Comparison of ENCODE assay signal across 9 cellular contexts in genomic region chr11:84289381-84289906, GRCh38.
DNase-seq lines count a peak whose midpoint lies in the region; ATAC-seq and TF ChIP-seq lines count a peak whose summit lies in the region.
"Had no signal": no experiment of that assay in that cellular context is flagged by ENCODE, and none has a peak within 500 bp of the region (broad histone marks: within the 10 kb centered on the region; RNA-seq: fewer than 3 reads in every experiment).

No MANE protein-coding gene starts in this region.

- no peak for TF ChIP-seq EP300 in tibial nerve (IDR thresholded peaks at IDR 0.05)

- BruUV-seq in MCF 10A (replicated peaks; lab: Mats Ljungman, UMichigan) = no TSS peak

- no peak overlapping the region for H3K4me3 ChIP-seq in tibial nerve

- POLR2A ChIA-PET in T-cell (lab: Charles Lee) (no interaction called here), MCF 10A (lab: Yijun Ruan, JAX) (no interaction called here)

- CTCF ChIA-PET in T-cell (lab: Charles Lee) = no interaction called here
- CTCF ChIA-PET in MCF 10A (lab: Yijun Ruan, JAX) = no interaction called here

- no peaks in the 10 kb centered on the region for H3K9me3 ChIP-seq in tibial nerve

- in situ Hi-C loops in GM13977 (cut with MboI; ENCODE audit: low pct_unique_long_range_greater_than_20kb, low sequenced_read_pairs, unreplicated experiment) = no loop called here

- no peaks in the 10 kb centered on the region for H3K27me3 ChIP-seq in tibial nerve

- peaks cover 12 to 14% (median 14%) of the 10 kb centered on the region in 3 donors for H3K9me3 Mint-ChIP-seq in T-cell
- peaks cover 16% of the 10 kb centered on the region for H3K9me3 Mint-ChIP-seq in MCF 10A (ENCODE audit: unreplicated experiment)

- no peak for TF ChIP-seq POLR2A in tibial nerve (IDR thresholded peaks at IDR 0.05)

- H3K4me3 Mint-ChIP-seq in T-cell (no peak overlapping the region), MCF 10A (ENCODE audit: unreplicated experiment) (no peak overlapping the region)
- H3K4me3 Mint-ChIP-seq: activated naive CD8-positive, alpha-beta T cell treated with anti-CD3 and anti-CD28 coated beads, Interleukin-2, amount 10 ng/mL, durations not matched to agents 7 days and 5 days had no signal

- H3K36me3 ChIP-seq in tibial nerve = no peaks in the 10 kb centered on the region

- H3K27ac ChIP-seq in tibial nerve = no peak overlapping the region

- peak; percentile 63 for DNase-seq in GM13977 (ENCODE audit: low spot score)
- peak; percentile 87 for DNase-seq in iris pigment epithelial cell (ENCODE audit: low read depth)
- DNase-seq in NCI-H748 treated with DMSO at 0.1 percent for 48 hours (lab: John Stamatoyannopoulos, UW) = no peak
- DNase-seq in T-cell = no peak
- DNase-seq in tibial nerve (ENCODE audit: low spot score in 2 of 2) = no peak
- no peak for DNase-seq in MCF 10A (ENCODE audit: unreplicated experiment)
- DNase-seq: activated naive CD8-positive, alpha-beta T cell treated with anti-CD3 and anti-CD28 coated beads, Interleukin-2, amount 10 ng/mL, durations not matched to agents 7 days and 5 days had no signal

- intact Hi-C loops in MCF 10A (cut with micrococcal nuclease) = no loop called here

- H3K27me3 Mint-ChIP-seq in T-cell (no peaks in the 10 kb centered on the region), MCF 10A (ENCODE audit: insufficient read depth, unreplicated experiment) (no peaks in the 10 kb centered on the region)
- H3K27me3 Mint-ChIP-seq: activated naive CD8-positive, alpha-beta T cell treated with anti-CD3 and anti-CD28 coated beads, Interleukin-2, amount 10 ng/mL, durations not matched to agents 7 days and 5 days had no signal

- H3K4me1 Mint-ChIP-seq in T-cell = no peaks in the 10 kb centered on the region
- H3K4me1 Mint-ChIP-seq in MCF 10A (ENCODE audit: insufficient read depth, unreplicated experiment) = no peaks in the 10 kb centered on the region
- H3K4me1 Mint-ChIP-seq: activated naive CD8-positive, alpha-beta T cell treated with anti-CD3 and anti-CD28 coated beads, Interleukin-2, amount 10 ng/mL, durations not matched to agents 7 days and 5 days had no signal

- TF ChIP-seq CTCF in GM13977 (IDR thresholded peaks at IDR 0.05; ENCODE audit: extremely low read depth, insufficient read depth, missing control alignments) (no peak), tibial nerve (IDR thresholded peaks at IDR 0.05) (no peak), MCF 10A (IDR thresholded peaks at IDR 0.05; ENCODE audit: unreplicated experiment) (no peak)

- H3K4me1 ChIP-seq in tibial nerve = no peaks in the 10 kb centered on the region

- ATAC-seq in GM21619 (IDR thresholded peaks at IDR 0.05; ENCODE audit: unreplicated experiment) (peak; percentile 99), HG03558 (IDR thresholded peaks at IDR 0.05; ENCODE audit: extremely low read depth, unreplicated experiment) (peak; percentile 98), T-cell (replicated peaks in 1 of 4) (no peak)

- H3K27ac Mint-ChIP-seq in T-cell = no peak overlapping the region
- H3K27ac Mint-ChIP-seq in MCF 10A (ENCODE audit: low read depth, unreplicated experiment) = no peak overlapping the region
- H3K27ac Mint-ChIP-seq: activated naive CD8-positive, alpha-beta T cell treated with anti-CD3 and anti-CD28 coated beads, Interleukin-2, amount 10 ng/mL, durations not matched to agents 7 days and 5 days had no signal

- 88 to 90% methylated on average over 3 of the region's 3 CpGs for WGBS in tibial nerve, 2 donors

- H3K36me3 Mint-ChIP-seq in T-cell (no peaks in the 10 kb centered on the region), MCF 10A (ENCODE audit: insufficient read depth, unreplicated experiment) (peaks cover 6% of the 10 kb centered on the region)
- H3K36me3 Mint-ChIP-seq: activated naive CD8-positive, alpha-beta T cell treated with anti-CD3 and anti-CD28 coated beads, Interleukin-2, amount 10 ng/mL, durations not matched to agents 7 days and 5 days had no signal

Comparison
In these comparisons a context has a peak if more than half of its experiments do, and no peak if none do; other contexts are left out.
1. DNase-seq: peak in GM13977 (single experiment) and iris pigment epithelial cell (single experiment); none in NCI-H748 treated with DMSO at 0.1 percent for 48 hours (single experiment), T-cell (0 of 34), tibial nerve (0 of 2) and MCF 10A (single experiment).
2. ATAC-seq: peak in GM21619 (single experiment) and HG03558 (single experiment); none in T-cell (0 of 4).